In the genomic region with DNA sequence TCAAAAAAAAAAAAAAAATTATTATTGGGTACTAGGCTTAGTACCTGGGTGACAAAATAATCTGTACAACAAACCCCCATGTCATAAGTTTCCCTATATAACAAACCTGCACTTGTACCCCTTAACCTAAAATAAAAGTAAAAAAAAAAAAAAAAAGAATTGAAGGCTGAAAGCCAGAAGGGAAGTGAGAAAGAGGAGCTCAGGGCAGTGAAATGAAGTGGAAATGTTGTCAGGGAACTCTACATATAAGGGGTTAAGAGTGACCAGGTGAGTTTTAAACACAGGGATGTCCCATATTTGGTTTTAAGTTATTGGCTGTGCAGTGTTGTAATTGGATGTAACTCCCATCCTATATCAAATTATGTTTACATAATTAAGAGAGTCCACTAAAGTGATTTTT, we compare ENCODE assay signal across 20 cellular contexts.
"Had no signal": no experiment of that assay in that cellular context is flagged by ENCODE, and none has a peak within 500 bp of the region (broad histone marks: within the 10 kb centered on the region; RNA-seq: fewer than 3 reads in every experiment).

No MANE protein-coding gene starts in this region.

- H3K9me3 Mint-ChIP-seq: activated naive CD4-positive, alpha-beta T cell treated with anti-CD3 and anti-CD28 coated beads for 36 hours; activated naive CD8-positive, alpha-beta T cell treated with anti-CD3 and anti-CD28 coated beads, Interleukin-2, amount 50 U/mL, for 24 hours; activated T-helper 17 cell treated with anti-CD3 and anti-CD28 coated beads, Interleukin-2, amount 50 U/mL, for 72 hours; effector memory CD8-positive, alpha-beta T cell; natural killer cell treated with Interleukin-12 subunit alpha and Interleukin-12 subunit beta and Interleukin-15 and Interleukin-18, amount 100 ng/mL, for 72 hours; stimulated activated naive CD8-positive, alpha-beta T cell treated with anti-CD3 and anti-CD28 coated beads, Interleukin-15, Interleukin-2, amounts not matched to agents 100 ng/mL and 50 ng/mL, for 24 hours had no signal

- H3K27ac Mint-ChIP-seq: activated naive CD4-positive, alpha-beta T cell treated with anti-CD3 and anti-CD28 coated beads for 36 hours; activated naive CD8-positive, alpha-beta T cell treated with anti-CD3 and anti-CD28 coated beads, Interleukin-2, amount 50 U/mL, for 24 hours; activated T-helper 17 cell treated with anti-CD3 and anti-CD28 coated beads, Interleukin-2, amount 50 U/mL, for 72 hours; effector memory CD8-positive, alpha-beta T cell; natural killer cell treated with Interleukin-12 subunit alpha and Interleukin-12 subunit beta and Interleukin-15 and Interleukin-18, amount 100 ng/mL, for 72 hours; stimulated activated naive CD8-positive, alpha-beta T cell treated with anti-CD3 and anti-CD28 coated beads, Interleukin-15, Interleukin-2, amounts not matched to agents 100 ng/mL and 50 ng/mL, for 24 hours had no signal

- DNase-seq: activated CD4-positive, alpha-beta T cell treated with anti-CD3 and anti-CD28 coated beads for 1 hour; activated CD4-positive, alpha-beta T cell treated with anti-CD3 and anti-CD28 coated beads, Interleukin-2, amount 50 U/mL, for 4 hours; activated naive CD4-positive, alpha-beta T cell treated with anti-CD3 and anti-CD28 coated beads for 36 hours; activated naive CD8-positive, alpha-beta T cell treated with anti-CD3 and anti-CD28 coated beads, Interleukin-2, amount 50 U/mL, for 24 hours; activated T-cell treated with anti-CD3 and anti-CD28 coated beads for 4 hours; effector memory CD8-positive, alpha-beta T cell; glutamatergic neuron; hypothalamus; kidney glomerular epithelial cell; mesendoderm; occipital lobe; stimulated activated CD4-positive, alpha-beta T cell treated with anti-CD3 and anti-CD28 coated beads, Interleukin-4, amount 100 ng/mL, for 4 hours; trophoblast cell had no signal

- ATAC-seq: activated naive CD8-positive, alpha-beta T cell treated with anti-CD3 and anti-CD28 coated beads, Interleukin-2, amount 50 U/mL, for 24 hours; activated T-helper 17 cell treated with anti-CD3 and anti-CD28 coated beads, Interleukin-2, amount 50 U/mL, for 72 hours; effector memory CD8-positive, alpha-beta T cell had no signal

- H3K36me3 Mint-ChIP-seq: natural killer cell treated with Interleukin-12 subunit alpha and Interleukin-12 subunit beta and Interleukin-15 and Interleukin-18, amount 100 ng/mL, for 72 hours had no signal

- H3K9me3 ChIP-seq: right atrium auricular region, suprapubic skin had no signal

- H3K4me3 ChIP-seq: right atrium auricular region, skin epidermis, suprapubic skin had no signal

- H3K36me3 ChIP-seq: right atrium auricular region, suprapubic skin had no signal

- H3K27me3 ChIP-seq: foreskin keratinocyte, right atrium auricular region, suprapubic skin had no signal

- H3K27ac ChIP-seq: foreskin keratinocyte, right atrium auricular region, skin epidermis, suprapubic skin had no signal

- H3K4me3 Mint-ChIP-seq: activated naive CD4-positive, alpha-beta T cell treated with anti-CD3 and anti-CD28 coated beads for 36 hours; activated naive CD8-positive, alpha-beta T cell treated with anti-CD3 and anti-CD28 coated beads, Interleukin-2, amount 50 U/mL, for 24 hours; activated T-helper 17 cell treated with anti-CD3 and anti-CD28 coated beads, Interleukin-2, amount 50 U/mL, for 72 hours; effector memory CD8-positive, alpha-beta T cell; natural killer cell treated with Interleukin-12 subunit alpha and Interleukin-12 subunit beta and Interleukin-15 and Interleukin-18, amount 100 ng/mL, for 72 hours; stimulated activated naive CD8-positive, alpha-beta T cell treated with anti-CD3 and anti-CD28 coated beads, Interleukin-15, Interleukin-2, amounts not matched to agents 100 ng/mL and 50 ng/mL, for 24 hours had no signal
